Comparison of ENCODE assay signal across 8 cellular contexts in the genomic region with DNA sequence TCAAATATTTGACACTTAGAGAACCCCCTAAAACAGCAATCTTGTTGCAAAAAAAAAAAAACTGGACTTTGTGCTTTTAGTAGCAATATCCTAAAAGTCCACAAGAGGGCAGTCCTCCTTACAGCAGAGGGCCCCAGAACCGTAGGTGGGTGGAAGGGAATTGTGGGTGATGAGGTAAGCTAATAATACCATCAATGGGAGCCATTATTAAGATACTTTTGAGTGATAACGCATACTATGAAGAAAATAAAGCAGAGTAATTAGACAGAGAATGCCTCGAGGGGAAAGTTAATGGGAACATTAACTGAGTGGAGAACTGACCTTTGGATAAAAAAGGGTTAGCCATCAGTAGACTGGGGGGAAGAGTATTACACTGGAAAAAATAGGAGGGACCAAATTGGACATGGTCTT.
DNase-seq lines count a peak whose midpoint lies in the region; ATAC-seq and TF ChIP-seq lines count a peak whose summit lies in the region.

No MANE protein-coding gene starts in this region.

- H3K27ac Mint-ChIP-seq in stimulated activated memory B cell treated with anti-CD40 and anti-IgM and Interleukin-4, amounts not matched to agents 10 μg/mL and 1 μg/mL and 100 μg/mL, for 72 hours: no peak overlapping the region

- TF ChIP-seq CTCF in foreskin fibroblast (IDR thresholded peaks at IDR 0.05; ENCODE audit: low read depth, low read length) (peak; percentile 71), retinal pigment epithelial cell (conservative IDR thresholded peaks at IDR 0.05; ENCODE audit: low read depth, low read length) (peak; percentile 75)

- H3K27me3 Mint-ChIP-seq in stimulated activated memory B cell treated with anti-CD40 and anti-IgM and Interleukin-4, amounts not matched to agents 10 μg/mL and 1 μg/mL and 100 μg/mL, for 72 hours: peaks cover 11% of the 10 kb centered on the region

- no peaks in the 10 kb centered on the region for H3K4me1 Mint-ChIP-seq in stimulated activated memory B cell treated with anti-CD40 and anti-IgM and Interleukin-4, amounts not matched to agents 10 μg/mL and 1 μg/mL and 100 μg/mL, for 72 hours

- H3K4me3 ChIP-seq in foreskin fibroblast (ENCODE audit: low read depth in 1 of 2, low read length in 2 of 2): no peak overlapping the region
- H3K4me3 ChIP-seq in retinal pigment epithelial cell (ENCODE audit: low read length): no peak overlapping the region

- ATAC-seq in GM19395 (IDR thresholded peaks at IDR 0.05; ENCODE audit: unreplicated experiment) (peak; percentile 88), HG03439 (IDR thresholded peaks at IDR 0.05; ENCODE audit: unreplicated experiment) (peak; percentile 84), SK-N-SH treated with all-trans-retinoic acid at 6 μM for 48 hours (peak; percentile 63; the same call in 2 of the 3 replicates)
- ATAC-seq in stimulated activated memory B cell treated with anti-CD40 and anti-IgM and Interleukin-4, amounts not matched to agents 10 μg/mL and 1 μg/mL and 100 μg/mL, for 72 hours: no peak

- H3K4me3 Mint-ChIP-seq in stimulated activated memory B cell treated with anti-CD40 and anti-IgM and Interleukin-4, amounts not matched to agents 10 μg/mL and 1 μg/mL and 100 μg/mL, for 72 hours: no peak overlapping the region

- no peaks in the 10 kb centered on the region for H3K36me3 Mint-ChIP-seq in stimulated activated memory B cell treated with anti-CD40 and anti-IgM and Interleukin-4, amounts not matched to agents 10 μg/mL and 1 μg/mL and 100 μg/mL, for 72 hours

- peak; percentile 0 for DNase-seq in DMS53 treated with DMSO at 0.1 percent for 48 hours (lab: John Stamatoyannopoulos, UW; ENCODE audit: unreplicated experiment)
- peak; percentile 12 to 64 for DNase-seq in foreskin fibroblast
- DNase-seq in retinal pigment epithelial cell (ENCODE audit: low read depth): no peak
- DNase-seq in SHP77 treated with DMSO at 0.1 percent for 48 hours (lab: John Stamatoyannopoulos, UW): no peak

- H3K9me3 Mint-ChIP-seq in stimulated activated memory B cell treated with anti-CD40 and anti-IgM and Interleukin-4, amounts not matched to agents 10 μg/mL and 1 μg/mL and 100 μg/mL, for 72 hours: peaks cover 4% of the 10 kb centered on the region

TF ChIP-seq in SK-N-SH treated with all-trans-retinoic acid at 6 μM for 48 hours, 23 proteins besides CTCF, POLR2A, EP300 and RAD21:
- TF ChIP-seq, protein P1, sequence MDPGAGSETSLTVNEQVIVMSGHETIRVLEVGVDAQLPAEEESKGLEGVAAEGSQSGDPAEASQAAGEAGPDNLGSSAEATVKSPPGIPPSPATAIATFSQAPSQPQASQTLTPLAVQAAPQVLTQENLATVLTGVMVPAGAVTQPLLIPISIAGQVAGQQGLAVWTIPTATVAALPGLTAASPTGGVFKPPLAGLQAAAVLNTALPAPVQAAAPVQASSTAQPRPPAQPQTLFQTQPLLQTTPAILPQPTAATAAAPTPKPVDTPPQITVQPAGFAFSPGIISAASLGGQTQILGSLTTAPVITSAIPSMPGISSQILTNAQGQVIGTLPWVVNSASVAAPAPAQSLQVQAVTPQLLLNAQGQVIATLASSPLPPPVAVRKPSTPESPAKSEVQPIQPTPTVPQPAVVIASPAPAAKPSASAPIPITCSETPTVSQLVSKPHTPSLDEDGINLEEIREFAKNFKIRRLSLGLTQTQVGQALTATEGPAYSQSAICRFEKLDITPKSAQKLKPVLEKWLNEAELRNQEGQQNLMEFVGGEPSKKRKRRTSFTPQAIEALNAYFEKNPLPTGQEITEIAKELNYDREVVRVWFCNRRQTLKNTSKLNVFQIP (CRISPR knock-in tag; IDR thresholded peaks at IDR 0.05; ENCODE audit: borderline replicate concordance, low read depth): no peak
- no peak for TF ChIP-seq ZNF8 (CRISPR knock-in tag; IDR thresholded peaks at IDR 0.05)
- TF ChIP-seq ZFP3 (CRISPR knock-in tag; IDR thresholded peaks at IDR 0.05): no peak
- TF ChIP-seq ZFP30 (CRISPR knock-in tag; IDR thresholded peaks at IDR 0.05): no peak
- TF ChIP-seq RARB (CRISPR knock-in tag; IDR thresholded peaks at IDR 0.05): no peak
- no peak for TF ChIP-seq TOX (CRISPR knock-in tag; IDR thresholded peaks at IDR 0.05; ENCODE audit: borderline replicate concordance)
- TF ChIP-seq, protein P2, sequence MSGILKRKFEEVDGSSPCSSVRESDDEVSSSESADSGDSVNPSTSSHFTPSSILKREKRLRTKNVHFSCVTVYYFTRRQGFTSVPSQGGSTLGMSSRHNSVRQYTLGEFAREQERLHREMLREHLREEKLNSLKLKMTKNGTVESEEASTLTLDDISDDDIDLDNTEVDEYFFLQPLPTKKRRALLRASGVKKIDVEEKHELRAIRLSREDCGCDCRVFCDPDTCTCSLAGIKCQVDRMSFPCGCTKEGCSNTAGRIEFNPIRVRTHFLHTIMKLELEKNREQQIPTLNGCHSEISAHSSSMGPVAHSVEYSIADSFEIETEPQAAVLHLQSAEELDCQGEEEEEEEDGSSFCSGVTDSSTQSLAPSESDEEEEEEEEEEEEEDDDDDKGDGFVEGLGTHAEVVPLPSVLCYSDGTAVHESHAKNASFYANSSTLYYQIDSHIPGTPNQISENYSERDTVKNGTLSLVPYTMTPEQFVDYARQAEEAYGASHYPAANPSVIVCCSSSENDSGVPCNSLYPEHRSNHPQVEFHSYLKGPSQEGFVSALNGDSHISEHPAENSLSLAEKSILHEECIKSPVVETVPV (CRISPR knock-in tag; IDR thresholded peaks at IDR 0.05): no peak
- TF ChIP-seq, protein P3, sequence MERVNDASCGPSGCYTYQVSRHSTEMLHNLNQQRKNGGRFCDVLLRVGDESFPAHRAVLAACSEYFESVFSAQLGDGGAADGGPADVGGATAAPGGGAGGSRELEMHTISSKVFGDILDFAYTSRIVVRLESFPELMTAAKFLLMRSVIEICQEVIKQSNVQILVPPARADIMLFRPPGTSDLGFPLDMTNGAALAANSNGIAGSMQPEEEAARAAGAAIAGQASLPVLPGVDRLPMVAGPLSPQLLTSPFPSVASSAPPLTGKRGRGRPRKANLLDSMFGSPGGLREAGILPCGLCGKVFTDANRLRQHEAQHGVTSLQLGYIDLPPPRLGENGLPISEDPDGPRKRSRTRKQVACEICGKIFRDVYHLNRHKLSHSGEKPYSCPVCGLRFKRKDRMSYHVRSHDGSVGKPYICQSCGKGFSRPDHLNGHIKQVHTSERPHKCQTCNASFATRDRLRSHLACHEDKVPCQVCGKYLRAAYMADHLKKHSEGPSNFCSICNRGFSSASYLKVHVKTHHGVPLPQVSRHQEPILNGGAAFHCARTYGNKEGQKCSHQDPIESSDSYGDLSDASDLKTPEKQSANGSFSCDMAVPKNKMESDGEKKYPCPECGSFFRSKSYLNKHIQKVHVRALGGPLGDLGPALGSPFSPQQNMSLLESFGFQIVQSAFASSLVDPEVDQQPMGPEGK (CRISPR knock-in tag; IDR thresholded peaks at IDR 0.05; ENCODE audit: borderline replicate concordance): no peak
- no peak for TF ChIP-seq OSR1 (CRISPR knock-in tag; IDR thresholded peaks at IDR 0.05)
- TF ChIP-seq, protein P4, sequence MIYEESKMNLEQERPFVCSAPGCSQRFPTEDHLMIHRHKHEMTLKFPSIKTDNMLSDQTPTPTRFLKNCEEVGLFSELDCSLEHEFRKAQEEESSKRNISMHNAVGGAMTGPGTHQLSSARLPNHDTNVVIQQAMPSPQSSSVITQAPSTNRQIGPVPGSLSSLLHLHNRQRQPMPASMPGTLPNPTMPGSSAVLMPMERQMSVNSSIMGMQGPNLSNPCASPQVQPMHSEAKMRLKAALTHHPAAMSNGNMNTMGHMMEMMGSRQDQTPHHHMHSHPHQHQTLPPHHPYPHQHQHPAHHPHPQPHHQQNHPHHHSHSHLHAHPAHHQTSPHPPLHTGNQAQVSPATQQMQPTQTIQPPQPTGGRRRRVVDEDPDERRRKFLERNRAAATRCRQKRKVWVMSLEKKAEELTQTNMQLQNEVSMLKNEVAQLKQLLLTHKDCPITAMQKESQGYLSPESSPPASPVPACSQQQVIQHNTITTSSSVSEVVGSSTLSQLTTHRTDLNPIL (CRISPR knock-in tag; IDR thresholded peaks at IDR 0.05; ENCODE audit: low read depth): no peak
- no peak for TF ChIP-seq ZNF70 (CRISPR knock-in tag; IDR thresholded peaks at IDR 0.05)
- TF ChIP-seq BACH2 (CRISPR knock-in tag; IDR thresholded peaks at IDR 0.05; ENCODE audit: borderline replicate concordance): no peak
- no peak for TF ChIP-seq ZNF565 (CRISPR knock-in tag; conservative IDR thresholded peaks at IDR 0.05; ENCODE audit: low read depth)

Comparison
In these comparisons a context has a peak if more than half of its experiments do, and no peak if none do; other contexts are left out.
1. DNase-seq: peak in DMS53 treated with DMSO at 0.1 percent for 48 hours (single experiment) and foreskin fibroblast (2 of 2); none in retinal pigment epithelial cell (single experiment) and SHP77 treated with DMSO at 0.1 percent for 48 hours (single experiment).